ENCODE assay signal across 16 cellular contexts in the genomic region with DNA sequence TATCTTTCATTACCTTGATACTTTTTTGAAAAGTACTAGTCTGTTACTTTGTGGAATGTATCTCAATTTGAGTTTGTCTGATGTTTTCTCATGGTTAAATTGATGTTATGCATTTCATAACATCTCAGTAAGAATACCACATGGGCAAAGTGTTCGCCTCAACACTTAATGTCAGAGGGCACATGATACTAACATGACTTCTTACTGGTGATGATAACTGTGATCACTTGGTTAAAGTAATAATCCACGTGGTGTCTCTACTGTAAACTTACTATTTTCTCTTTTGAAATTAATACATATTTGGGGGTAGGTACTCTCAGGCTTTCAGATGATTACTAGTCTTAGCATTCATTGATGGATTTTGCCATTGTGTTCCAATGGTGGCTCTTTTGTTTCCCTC. TPM values are rescaled to one million over a fixed set of nuclear protein-coding genes. Genes with fewer than 3 reads are reported as not detected.
DNase-seq lines count a peak whose midpoint lies in the region; ATAC-seq and TF ChIP-seq lines count a peak whose summit lies in the region.
"Had no signal": no experiment of that assay in that cellular context is flagged by ENCODE, and none has a peak within 500 bp of the region (broad histone marks: within the 10 kb centered on the region; RNA-seq: fewer than 3 reads in every experiment).

No MANE protein-coding gene starts in this region.

- H3K9me3 ChIP-seq in CD4-positive, CD25-positive, alpha-beta regulatory T cell (ENCODE audit: control insufficient read depth in 2 of 2, low read length in 2 of 2) = no peaks in the 10 kb centered on the region
- peaks cover 5% of the 10 kb centered on the region for H3K9me3 ChIP-seq in DND-41 (ENCODE audit: insufficient read depth, low read length, severe bottlenecking)
- H3K9me3 ChIP-seq in SU-DHL-6 (ENCODE audit: insufficient read depth, low read length) = peaks cover 7% of the 10 kb centered on the region; the same call in 1 of the 2 replicates
- no peaks in the 10 kb centered on the region for H3K9me3 ChIP-seq in thyroid gland
- H3K9me3 ChIP-seq: prostate gland had no signal

- H3K9ac ChIP-seq in DND-41 (ENCODE audit: low read depth, low read length) (no peak overlapping the region), SU-DHL-6 (ENCODE audit: low read length) (peak overlapping the region; percentile 88)

- H3F3A ChIP-seq in SU-DHL-6 (ENCODE audit: insufficient read depth) = peaks cover 33% of the 10 kb centered on the region

- WGBS in thyroid gland, 2 donors = 96% methylated on average over 2 of the region's 2 CpGs

- H3K36me3 ChIP-seq in CD4-positive, CD25-positive, alpha-beta regulatory T cell (ENCODE audit: control insufficient read depth, insufficient read depth, low read length) = no peaks in the 10 kb centered on the region
- no peaks in the 10 kb centered on the region for H3K36me3 ChIP-seq in DND-41 (ENCODE audit: insufficient read depth, low read length)
- H3K36me3 ChIP-seq in SU-DHL-6 (ENCODE audit: low read length) = peaks cover 9% of the 10 kb centered on the region; the same call in 1 of the 2 replicates
- no peaks in the 10 kb centered on the region for H3K36me3 ChIP-seq in thyroid gland
- H3K36me3 ChIP-seq: prostate gland had no signal

- H3K4me3 Mint-ChIP-seq in CD4-positive, CD25-positive, alpha-beta regulatory T cell = peak overlapping the region; percentile 10 to 76 (median 41)
- H3K4me3 Mint-ChIP-seq in immature natural killer cell = peak overlapping the region in 3 of 5 donors; percentile 9 to 48 (median 18)

- no peaks in the 10 kb centered on the region for H3K27me3 ChIP-seq in CD4-positive, CD25-positive, alpha-beta regulatory T cell (ENCODE audit: control insufficient read depth, insufficient read depth, low read length)
- H3K27me3 ChIP-seq in DND-41 (ENCODE audit: insufficient read depth, low read length, poor library complexity) = no peaks in the 10 kb centered on the region
- no peaks in the 10 kb centered on the region for H3K27me3 ChIP-seq in SU-DHL-6 (ENCODE audit: low read length)
- no peaks in the 10 kb centered on the region for H3K27me3 ChIP-seq in thyroid gland
- H3K27me3 ChIP-seq: hepatocyte had no signal

- peaks cover 11% of the 10 kb centered on the region for H3K36me3 Mint-ChIP-seq in CD4-positive, CD25-positive, alpha-beta regulatory T cell
- peaks cover 0 to 7% (median 3%) of the 10 kb centered on the region in 3 donors for H3K36me3 Mint-ChIP-seq in immature natural killer cell

- H3K4me2 ChIP-seq in DND-41 (ENCODE audit: insufficient read depth, low read length) = peak overlapping the region; percentile 50; the same call in 1 of the 2 replicates
- peak overlapping the region; percentile 97 for H3K4me2 ChIP-seq in SU-DHL-6 (ENCODE audit: low read depth, low read length, poor library complexity, severe bottlenecking)

- H4K20me1 ChIP-seq in DND-41 (ENCODE audit: insufficient read depth, low read length) = no peaks in the 10 kb centered on the region
- no peaks in the 10 kb centered on the region for H4K20me1 ChIP-seq in SU-DHL-6 (ENCODE audit: low read depth, low read length)

- H3K27ac ChIP-seq in CD4-positive, CD25-positive, alpha-beta regulatory T cell (ENCODE audit: insufficient read depth, low read length, poor library complexity, severe bottlenecking) = no peak overlapping the region
- H3K27ac ChIP-seq in DND-41 (ENCODE audit: low read length) (no peak overlapping the region), SU-DHL-6 (ENCODE audit: low read depth, low read length) (no peak overlapping the region), thyroid gland (no peak overlapping the region)
- H3K27ac ChIP-seq: C4-2B, hepatocyte, prostate gland had no signal

- H3K79me2 ChIP-seq in DND-41 (ENCODE audit: insufficient read depth, low read length) = peaks cover 41% of the 10 kb centered on the region
- H3K79me2 ChIP-seq in SU-DHL-6 (ENCODE audit: insufficient read depth, low read length) = peaks cover 70% of the 10 kb centered on the region

- DNase-seq in CD4-positive, CD25-positive, alpha-beta regulatory T cell = no peak
- DNase-seq in DND-41 (no peak), immature natural killer cell (no peak), NCI-H1105 (lab: John Stamatoyannopoulos, UW) (no peak), DMS53 treated with DMSO at 0.1 percent for 48 hours (lab: John Stamatoyannopoulos, UW; ENCODE audit: unreplicated experiment) (no peak), thyroid gland (no peak)
- DNase-seq: activated B cell treated with CpG ODN at 0.5 μM for 24 hours, KG1, left cardiac atrium, NCI-H1694 had no signal

- no peak overlapping the region for H3K27ac Mint-ChIP-seq in CD4-positive, CD25-positive, alpha-beta regulatory T cell
- no peak overlapping the region for H3K27ac Mint-ChIP-seq in immature natural killer cell

- H2AFZ ChIP-seq in DND-41 (ENCODE audit: low read depth, low read length) (no peak overlapping the region), SU-DHL-6 (ENCODE audit: low read depth, low read length, severe bottlenecking) (no peak overlapping the region)
- H2AFZ ChIP-seq: hepatocyte had no signal

- intact Hi-C loops in thyroid gland (cut with DNase I) = no loop called here

- H3K9me2 ChIP-seq in SU-DHL-6 (replicated peaks; ENCODE audit: insufficient read depth, low read length) = no peaks in the 10 kb centered on the region

- H3K9me3 Mint-ChIP-seq in CD4-positive, CD25-positive, alpha-beta regulatory T cell = peaks cover 2 to 5% (median 3%) of the 10 kb centered on the region in 7 donors
- H3K9me3 Mint-ChIP-seq in immature natural killer cell = peaks cover 0 to 1% (median 0%) of the 10 kb centered on the region in 6 donors

- ATAC-seq in CD4-positive, CD25-positive, alpha-beta regulatory T cell (ENCODE audit: low read depth in 2 of 2) = no peak
- ATAC-seq in DND-41 (ENCODE audit: insufficient read depth, low read depth) = no peak
- ATAC-seq in HG03139 (IDR thresholded peaks at IDR 0.05; ENCODE audit: unreplicated experiment) = no peak
- ATAC-seq: left cardiac atrium, Panc1 had no signal

- peaks cover 16% of the 10 kb centered on the region for H3K4me1 ChIP-seq in CD4-positive, CD25-positive, alpha-beta regulatory T cell (ENCODE audit: control insufficient read depth, insufficient read depth, low read length, poor library complexity, severe bottlenecking)
- peaks cover 23% of the 10 kb centered on the region for H3K4me1 ChIP-seq in DND-41 (ENCODE audit: insufficient read depth, low read length)
- peaks cover 7 to 11% of the 10 kb centered on the region in 2 donors for H3K4me1 ChIP-seq in thyroid gland
- H3K4me1 ChIP-seq: prostate gland had no signal

- TF ChIP-seq POLR2A in thyroid gland (IDR thresholded peaks at IDR 0.05) = no peak

- H3K4me3 ChIP-seq in CD4-positive, CD25-positive, alpha-beta regulatory T cell (ENCODE audit: low read depth, low read length) = no peak overlapping the region
- H3K4me3 ChIP-seq in DND-41 (ENCODE audit: low read depth in 1 of 2, low read length in 2 of 2) (peak overlapping the region in 1 of 2 experiments; percentile 67; a peak in 2 of 4 replicates), SU-DHL-6 (ENCODE audit: insufficient read depth, low read length, poor library complexity, severe bottlenecking) (peak overlapping the region; percentile 95), thyroid gland (replicated peaks in 1 of 3) (no peak overlapping the region)
- H3K4me3 ChIP-seq: hepatocyte, prostate gland had no signal

- peaks cover 34 to 64% (median 40%) of the 10 kb centered on the region in 4 donors for H3K4me1 Mint-ChIP-seq in CD4-positive, CD25-positive, alpha-beta regulatory T cell
- peaks cover 36 to 46% of the 10 kb centered on the region in 2 donors for H3K4me1 Mint-ChIP-seq in immature natural killer cell

- peaks cover 9% of the 10 kb centered on the region for H3K27me3 Mint-ChIP-seq in CD4-positive, CD25-positive, alpha-beta regulatory T cell
- H3K27me3 Mint-ChIP-seq in immature natural killer cell (ENCODE audit: low read depth in 3 of 3) = peaks cover 5 to 9% (median 9%) of the 10 kb centered on the region in 3 donors
- H3K27me3 Mint-ChIP-seq: activated B cell treated with CpG ODN at 0.5 μM for 24 hours had no signal

- no peak for TF ChIP-seq CTCF in DND-41 (IDR thresholded peaks at IDR 0.05; ENCODE audit: borderline replicate concordance, extremely low read depth, low read length, poor library complexity, severe bottlenecking)
- no peak for TF ChIP-seq CTCF in SU-DHL-6 (IDR thresholded peaks at IDR 0.05; ENCODE audit: insufficient read depth, low read length, poor library complexity, severe bottlenecking)
- no peak for TF ChIP-seq CTCF in thyroid gland (IDR thresholded peaks at IDR 0.05)

RNA-seq across cellular contexts. Expression of gene SDHAF3, which starts 2.2 kb away (rescaled TPM):
- 9.8 TPM for total RNA-seq in CD4-positive, CD25-positive, alpha-beta regulatory T cell
- 10 to 100 TPM; 33.7 to 50.9 (median 41.1) TPM for polyA plus RNA-seq in CD4-positive, CD25-positive, alpha-beta regulatory T cell
- 10 to 100 TPM; 34.5 to 48.1 (median 36.8) TPM for polyA plus RNA-seq in immature natural killer cell
- 10 to 100 TPM in 3 of 4 donors, 1 to 10 TPM in 1; 6.4 to 20.8 (median 11.3) TPM for total RNA-seq in thyroid gland
